In the genomic region with DNA sequence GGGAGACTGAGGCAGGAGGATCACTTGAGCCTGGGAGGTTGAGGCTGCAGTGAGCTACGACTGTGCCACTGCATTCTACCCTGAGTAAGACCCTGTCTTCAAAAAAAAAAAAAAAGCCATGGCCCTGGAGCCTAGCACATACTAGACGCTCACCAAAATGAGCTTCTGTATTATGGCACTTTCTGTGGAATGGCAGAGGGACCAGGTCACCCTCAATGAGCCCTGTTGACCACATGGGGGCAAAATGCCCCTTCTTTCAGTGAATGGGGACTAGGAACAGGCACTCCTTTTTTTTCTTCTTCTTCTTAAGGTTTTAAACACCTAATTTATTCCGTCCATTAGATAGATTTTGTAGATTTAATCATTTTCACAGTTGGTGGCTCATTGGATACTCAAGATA, we compare ENCODE assay signal across 1 cellular context.
TF ChIP-seq lines count a peak whose summit lies in the region.

No MANE protein-coding gene starts in this region.

TF ChIP-seq in SK-N-SH, 30 proteins besides CTCF, POLR2A, EP300 and RAD21 (continued from another document):
- TF ChIP-seq, protein P1, sequence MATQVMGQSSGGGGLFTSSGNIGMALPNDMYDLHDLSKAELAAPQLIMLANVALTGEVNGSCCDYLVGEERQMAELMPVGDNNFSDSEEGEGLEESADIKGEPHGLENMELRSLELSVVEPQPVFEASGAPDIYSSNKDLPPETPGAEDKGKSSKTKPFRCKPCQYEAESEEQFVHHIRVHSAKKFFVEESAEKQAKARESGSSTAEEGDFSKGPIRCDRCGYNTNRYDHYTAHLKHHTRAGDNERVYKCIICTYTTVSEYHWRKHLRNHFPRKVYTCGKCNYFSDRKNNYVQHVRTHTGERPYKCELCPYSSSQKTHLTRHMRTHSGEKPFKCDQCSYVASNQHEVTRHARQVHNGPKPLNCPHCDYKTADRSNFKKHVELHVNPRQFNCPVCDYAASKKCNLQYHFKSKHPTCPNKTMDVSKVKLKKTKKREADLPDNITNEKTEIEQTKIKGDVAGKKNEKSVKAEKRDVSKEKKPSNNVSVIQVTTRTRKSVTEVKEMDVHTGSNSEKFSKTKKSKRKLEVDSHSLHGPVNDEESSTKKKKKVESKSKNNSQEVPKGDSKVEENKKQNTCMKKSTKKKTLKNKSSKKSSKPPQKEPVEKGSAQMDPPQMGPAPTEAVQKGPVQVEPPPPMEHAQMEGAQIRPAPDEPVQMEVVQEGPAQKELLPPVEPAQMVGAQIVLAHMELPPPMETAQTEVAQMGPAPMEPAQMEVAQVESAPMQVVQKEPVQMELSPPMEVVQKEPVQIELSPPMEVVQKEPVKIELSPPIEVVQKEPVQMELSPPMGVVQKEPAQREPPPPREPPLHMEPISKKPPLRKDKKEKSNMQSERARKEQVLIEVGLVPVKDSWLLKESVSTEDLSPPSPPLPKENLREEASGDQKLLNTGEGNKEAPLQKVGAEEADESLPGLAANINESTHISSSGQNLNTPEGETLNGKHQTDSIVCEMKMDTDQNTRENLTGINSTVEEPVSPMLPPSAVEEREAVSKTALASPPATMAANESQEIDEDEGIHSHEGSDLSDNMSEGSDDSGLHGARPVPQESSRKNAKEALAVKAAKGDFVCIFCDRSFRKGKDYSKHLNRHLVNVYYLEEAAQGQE (IDR thresholded peaks at IDR 0.05; ENCODE audit: low read depth, low read length): no peak
- TF ChIP-seq RXRA (IDR thresholded peaks at IDR 0.05; ENCODE audit: borderline replicate concordance, low read depth) (no peak), SMC3 (IDR thresholded peaks at IDR 0.05; ENCODE audit: low read depth, low read length) (no peak), MEF2A (IDR thresholded peaks at IDR 0.05; ENCODE audit: borderline replicate concordance, low read depth) (no peak), EZH2phosphoT487 (IDR thresholded peaks at IDR 0.05; ENCODE audit: borderline replicate concordance, low read depth) (no peak), YY1 (IDR thresholded peaks at IDR 0.05; ENCODE audit: low read depth) (no peak), NFIC (IDR thresholded peaks at IDR 0.05; ENCODE audit: borderline replicate concordance) (no peak), ELF1 (IDR thresholded peaks at IDR 0.05) (no peak)
- TF ChIP-seq, protein P2, sequence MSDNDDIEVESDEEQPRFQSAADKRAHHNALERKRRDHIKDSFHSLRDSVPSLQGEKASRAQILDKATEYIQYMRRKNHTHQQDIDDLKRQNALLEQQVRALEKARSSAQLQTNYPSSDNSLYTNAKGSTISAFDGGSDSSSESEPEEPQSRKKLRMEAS (IDR thresholded peaks at IDR 0.05; ENCODE audit: low read depth): no peak
